ENCODE assay signal across 1 cellular context in genomic region chrX:148741441-148741840, GRCh38.
TF ChIP-seq lines count a peak whose summit lies in the region.

No MANE protein-coding gene starts in this region.

TF ChIP-seq in GM23338, 12 proteins besides CTCF, POLR2A, EP300 and RAD21 (continued from another document):
- TF ChIP-seq ETS1 (IDR thresholded peaks at IDR 0.05), result no peak
- no peak for TF ChIP-seq CREB1 (CRISPR knock-in tag; IDR thresholded peaks at IDR 0.05; ENCODE audit: low read depth)
- no peak for TF ChIP-seq ZNF462 (CRISPR knock-in tag; IDR thresholded peaks at IDR 0.05)
- TF ChIP-seq STAT1 (IDR thresholded peaks at IDR 0.05; ENCODE audit: unreplicated experiment), result no peak
- TF ChIP-seq ZNF114 (CRISPR knock-in tag; IDR thresholded peaks at IDR 0.05), result no peak
- no peak for TF ChIP-seq EZH2 (IDR thresholded peaks at IDR 0.05; ENCODE audit: low read depth, unreplicated experiment)
- TF ChIP-seq JUNB (IDR thresholded peaks at IDR 0.05; ENCODE audit: unreplicated experiment), result no peak
